In genomic region chr17:77914440-77915254, GRCh38 we compare ENCODE assay signal across 11 cellular contexts. TPM values are rescaled to one million over a fixed set of nuclear protein-coding genes. Genes with fewer than 3 reads are reported as not detected.
DNase-seq lines count a peak whose midpoint lies in the region; ATAC-seq, FAIRE-seq and TF ChIP-seq lines count a peak whose summit lies in the region.
"Had no signal": no experiment of that assay in that cellular context is flagged by ENCODE, and none has a peak within 500 bp of the region (broad histone marks: within the 10 kb centered on the region; RNA-seq: fewer than 3 reads in every experiment).

No MANE protein-coding gene starts in this region.

- peaks cover 11% of the 10 kb centered on the region for H3K4me1 ChIP-seq in adipocyte (ENCODE audit: control insufficient read depth, insufficient read depth, low read length)
- H3K4me1 ChIP-seq in liver (ENCODE audit: control insufficient read depth in 4 of 4, insufficient read depth in 4 of 4, low read length in 3 of 4): peaks cover 0 to 7% (median 3%) of the 10 kb centered on the region in 4 donors
- no peaks in the 10 kb centered on the region for H3K4me1 ChIP-seq in trophoblast cell (ENCODE audit: control insufficient read depth in 1 of 2, insufficient read depth in 2 of 2, low read length in 2 of 2)

- H2AFZ ChIP-seq in trophoblast cell (ENCODE audit: insufficient read depth, low read length, poor library complexity): no peak overlapping the region

- H2BK12ac ChIP-seq in trophoblast cell (ENCODE audit: low read length): no peak overlapping the region

- H3K4me3 ChIP-seq in adipocyte (ENCODE audit: low read length): no peak overlapping the region
- H3K4me3 ChIP-seq in liver (ENCODE audit: low read depth in 1 of 3, low read length in 3 of 3): no peak overlapping the region
- H3K4me3 ChIP-seq in trophoblast cell (ENCODE audit: low read depth, low read length): no peak overlapping the region
- H3K4me3 ChIP-seq: HAP-1 had no signal

- no peak overlapping the region for H2BK120ac ChIP-seq in trophoblast cell (ENCODE audit: insufficient read depth, low read length, poor library complexity)

- H3K36me3 ChIP-seq in adipocyte (ENCODE audit: control insufficient read depth, insufficient read depth, low read length, severe bottlenecking) (no peaks in the 10 kb centered on the region), liver (ENCODE audit: control insufficient read depth in 4 of 4, insufficient read depth in 3 of 4, low read depth in 1 of 4, low read length in 3 of 4) (no peaks in the 10 kb centered on the region), trophoblast cell (ENCODE audit: control insufficient read depth in 1 of 2, insufficient read depth in 2 of 2, low read length in 2 of 2) (no peaks in the 10 kb centered on the region)
- H3K36me3 ChIP-seq: HAP-1 had no signal

- H3K9me3 ChIP-seq in adipocyte (ENCODE audit: control insufficient read depth, low read length) (peaks cover 4% of the 10 kb centered on the region), liver (ENCODE audit: control insufficient read depth in 4 of 4, low read length in 3 of 4) (no peaks in the 10 kb centered on the region), trophoblast cell (ENCODE audit: insufficient read depth, low read depth, low read length) (no peaks in the 10 kb centered on the region)
- H3K9me3 ChIP-seq: HAP-1 had no signal

- no peak for FAIRE-seq in HTR-8/SVneo (lab: Jason Lieb, UNC)

- TF ChIP-seq RAD21 in liver (IDR thresholded peaks at IDR 0.05): peak; percentile 74 to 75

- H3K18ac ChIP-seq in trophoblast cell (ENCODE audit: low read length): no peak overlapping the region

- H4K91ac ChIP-seq in trophoblast cell (ENCODE audit: low read depth, low read length): no peak overlapping the region

- no peak overlapping the region for H2AK5ac ChIP-seq in trophoblast cell (ENCODE audit: low read length)

- H3K4ac ChIP-seq in trophoblast cell (ENCODE audit: low read depth, low read length): no peak overlapping the region

- no peak overlapping the region for H3K23ac ChIP-seq in trophoblast cell (ENCODE audit: low read length)

- H3K79me2 ChIP-seq in trophoblast cell (ENCODE audit: control insufficient read depth, insufficient read depth, low read length, poor library complexity): no peaks in the 10 kb centered on the region

- 27% methylated on average over 18 of the region's 18 CpGs for WGBS in liver
- no CpG with 5 or more reads among the region's 18 CpGs for WGBS in trophoblast cell (ENCODE audit: extremely low coverage, insufficient coverage, insufficient read length)

- H3K14ac ChIP-seq in trophoblast cell (ENCODE audit: low read length): no peak overlapping the region

- peak; percentile 49 for TF ChIP-seq CTCF in liver (IDR thresholded peaks at IDR 0.05; ENCODE audit: low read depth, low read length, missing input control)

- no peak overlapping the region for H4K12ac ChIP-seq in trophoblast cell (ENCODE audit: low read depth, low read length)

- H2BK5ac ChIP-seq in trophoblast cell (ENCODE audit: low read depth, low read length, poor library complexity): no peak overlapping the region

- H3K79me1 ChIP-seq in trophoblast cell (ENCODE audit: low read length): no peaks in the 10 kb centered on the region

- no peak overlapping the region for H3K4me2 ChIP-seq in trophoblast cell (ENCODE audit: low read length)

- no peak for ATAC-seq in HG02763 (IDR thresholded peaks at IDR 0.05; ENCODE audit: unreplicated experiment)

- H4K8ac ChIP-seq in trophoblast cell (ENCODE audit: low read depth, low read length): no peak overlapping the region

- DNase-seq in COLO668 (lab: John Stamatoyannopoulos, UW; ENCODE audit: unreplicated experiment) (peak; percentile 11), NCI-H1105 treated with DMSO at 0.1 percent for 48 hours (lab: John Stamatoyannopoulos, UW) (peak; percentile 67), adipocyte (ENCODE audit: low read depth) (peak; percentile 67), GM19238 (ENCODE audit: insufficient read length, low spot score) (no peak), HTR-8/SVneo (ENCODE audit: insufficient read length, low spot score) (no peak), trophoblast cell (no peak)
- DNase-seq: CD4-positive, CD25-positive, alpha-beta regulatory T cell; T-helper 2 cell had no signal

- H3K27me3 ChIP-seq in adipocyte (replicated peaks; ENCODE audit: control insufficient read depth, insufficient read depth, low read length): peaks cover 42% of the 10 kb centered on the region
- peaks cover 0 to 10% (median 5%) of the 10 kb centered on the region in 4 donors for H3K27me3 ChIP-seq in liver (ENCODE audit: control insufficient read depth in 4 of 4, insufficient read depth in 4 of 4, low read length in 3 of 4)
- no peaks in the 10 kb centered on the region for H3K27me3 ChIP-seq in trophoblast cell (ENCODE audit: insufficient read depth, low read length)

- no peak overlapping the region for H3K27ac ChIP-seq in liver (ENCODE audit: low read depth in 1 of 2, low read length in 2 of 2)
- H3K27ac ChIP-seq in trophoblast cell (ENCODE audit: low read depth, low read length): no peak overlapping the region

- H3K9ac ChIP-seq in adipocyte (ENCODE audit: low read length): no peak overlapping the region
- no peak overlapping the region for H3K9ac ChIP-seq in liver (ENCODE audit: low read depth in 1 of 2, low read length in 2 of 2)
- no peak overlapping the region for H3K9ac ChIP-seq in trophoblast cell (ENCODE audit: low read length)

TF ChIP-seq in liver, 16 proteins besides CTCF, POLR2A, EP300 and RAD21:
- TF ChIP-seq MAX (IDR thresholded peaks at IDR 0.05) (no peak), FOXA2 (IDR thresholded peaks at IDR 0.05) (no peak), NR2F2 (IDR thresholded peaks at IDR 0.05) (no peak), RXRA (IDR thresholded peaks at IDR 0.05) (no peak), EGR1 (IDR thresholded peaks at IDR 0.05; ENCODE audit: low read depth in 2 of 2) (no peak), FOXA1 (IDR thresholded peaks at IDR 0.05) (no peak), GABPA (IDR thresholded peaks at IDR 0.05 in 1 of 2, conservative IDR thresholded peaks at IDR 0.05 in 1 of 2) (no peak), HNF4A (conservative IDR thresholded peaks at IDR 0.05) (no peak), TAF1 (conservative IDR thresholded peaks at IDR 0.05) (no peak), SP1 (IDR thresholded peaks at IDR 0.05) (no peak), JUND (IDR thresholded peaks at IDR 0.05) (no peak), YY1 (IDR thresholded peaks at IDR 0.05) (no peak), ZBTB33 (IDR thresholded peaks at IDR 0.05) (no peak), HNF4G (IDR thresholded peaks at IDR 0.05) (no peak)
- TF ChIP-seq, protein P1, sequence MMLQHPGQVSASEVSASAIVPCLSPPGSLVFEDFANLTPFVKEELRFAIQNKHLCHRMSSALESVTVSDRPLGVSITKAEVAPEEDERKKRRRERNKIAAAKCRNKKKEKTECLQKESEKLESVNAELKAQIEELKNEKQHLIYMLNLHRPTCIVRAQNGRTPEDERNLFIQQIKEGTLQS (IDR thresholded peaks at IDR 0.05): no peak
- TF ChIP-seq, protein P2, sequence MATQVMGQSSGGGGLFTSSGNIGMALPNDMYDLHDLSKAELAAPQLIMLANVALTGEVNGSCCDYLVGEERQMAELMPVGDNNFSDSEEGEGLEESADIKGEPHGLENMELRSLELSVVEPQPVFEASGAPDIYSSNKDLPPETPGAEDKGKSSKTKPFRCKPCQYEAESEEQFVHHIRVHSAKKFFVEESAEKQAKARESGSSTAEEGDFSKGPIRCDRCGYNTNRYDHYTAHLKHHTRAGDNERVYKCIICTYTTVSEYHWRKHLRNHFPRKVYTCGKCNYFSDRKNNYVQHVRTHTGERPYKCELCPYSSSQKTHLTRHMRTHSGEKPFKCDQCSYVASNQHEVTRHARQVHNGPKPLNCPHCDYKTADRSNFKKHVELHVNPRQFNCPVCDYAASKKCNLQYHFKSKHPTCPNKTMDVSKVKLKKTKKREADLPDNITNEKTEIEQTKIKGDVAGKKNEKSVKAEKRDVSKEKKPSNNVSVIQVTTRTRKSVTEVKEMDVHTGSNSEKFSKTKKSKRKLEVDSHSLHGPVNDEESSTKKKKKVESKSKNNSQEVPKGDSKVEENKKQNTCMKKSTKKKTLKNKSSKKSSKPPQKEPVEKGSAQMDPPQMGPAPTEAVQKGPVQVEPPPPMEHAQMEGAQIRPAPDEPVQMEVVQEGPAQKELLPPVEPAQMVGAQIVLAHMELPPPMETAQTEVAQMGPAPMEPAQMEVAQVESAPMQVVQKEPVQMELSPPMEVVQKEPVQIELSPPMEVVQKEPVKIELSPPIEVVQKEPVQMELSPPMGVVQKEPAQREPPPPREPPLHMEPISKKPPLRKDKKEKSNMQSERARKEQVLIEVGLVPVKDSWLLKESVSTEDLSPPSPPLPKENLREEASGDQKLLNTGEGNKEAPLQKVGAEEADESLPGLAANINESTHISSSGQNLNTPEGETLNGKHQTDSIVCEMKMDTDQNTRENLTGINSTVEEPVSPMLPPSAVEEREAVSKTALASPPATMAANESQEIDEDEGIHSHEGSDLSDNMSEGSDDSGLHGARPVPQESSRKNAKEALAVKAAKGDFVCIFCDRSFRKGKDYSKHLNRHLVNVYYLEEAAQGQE (IDR thresholded peaks at IDR 0.05): no peak

RNA-seq across cellular contexts. Expression of gene TNRC6C, which starts 43.9 kb away (rescaled TPM):
- total RNA-seq in liver: 1 to 10 TPM; 4.3 to 7.7 TPM
- polyA plus RNA-seq in liver: 1 to 10 TPM; 1.3 to 1.5 TPM
- polyA plus RNA-seq in trophoblast cell (2013): 1.4 and 1.7 TPM in 2 replicates

Comparison
In these comparisons a context has a peak if more than half of its experiments do, and no peak if none do; other contexts are left out.
1. DNase-seq: peak in COLO668 (single experiment), NCI-H1105 treated with DMSO at 0.1 percent for 48 hours (single experiment) and adipocyte (single experiment); none in GM19238 (single experiment), HTR-8/SVneo (single experiment) and trophoblast cell (0 of 2).